Comparison of ENCODE assay signal across 1 cellular context in genomic region chr10:110378533-110379108, GRCh38.
TF ChIP-seq lines count a peak whose summit lies in the region.

No MANE protein-coding gene starts in this region.

TF ChIP-seq in K562, 482 proteins besides CTCF, POLR2A, EP300 and RAD21 (continued from another document):
- TF ChIP-seq, protein P1, sequence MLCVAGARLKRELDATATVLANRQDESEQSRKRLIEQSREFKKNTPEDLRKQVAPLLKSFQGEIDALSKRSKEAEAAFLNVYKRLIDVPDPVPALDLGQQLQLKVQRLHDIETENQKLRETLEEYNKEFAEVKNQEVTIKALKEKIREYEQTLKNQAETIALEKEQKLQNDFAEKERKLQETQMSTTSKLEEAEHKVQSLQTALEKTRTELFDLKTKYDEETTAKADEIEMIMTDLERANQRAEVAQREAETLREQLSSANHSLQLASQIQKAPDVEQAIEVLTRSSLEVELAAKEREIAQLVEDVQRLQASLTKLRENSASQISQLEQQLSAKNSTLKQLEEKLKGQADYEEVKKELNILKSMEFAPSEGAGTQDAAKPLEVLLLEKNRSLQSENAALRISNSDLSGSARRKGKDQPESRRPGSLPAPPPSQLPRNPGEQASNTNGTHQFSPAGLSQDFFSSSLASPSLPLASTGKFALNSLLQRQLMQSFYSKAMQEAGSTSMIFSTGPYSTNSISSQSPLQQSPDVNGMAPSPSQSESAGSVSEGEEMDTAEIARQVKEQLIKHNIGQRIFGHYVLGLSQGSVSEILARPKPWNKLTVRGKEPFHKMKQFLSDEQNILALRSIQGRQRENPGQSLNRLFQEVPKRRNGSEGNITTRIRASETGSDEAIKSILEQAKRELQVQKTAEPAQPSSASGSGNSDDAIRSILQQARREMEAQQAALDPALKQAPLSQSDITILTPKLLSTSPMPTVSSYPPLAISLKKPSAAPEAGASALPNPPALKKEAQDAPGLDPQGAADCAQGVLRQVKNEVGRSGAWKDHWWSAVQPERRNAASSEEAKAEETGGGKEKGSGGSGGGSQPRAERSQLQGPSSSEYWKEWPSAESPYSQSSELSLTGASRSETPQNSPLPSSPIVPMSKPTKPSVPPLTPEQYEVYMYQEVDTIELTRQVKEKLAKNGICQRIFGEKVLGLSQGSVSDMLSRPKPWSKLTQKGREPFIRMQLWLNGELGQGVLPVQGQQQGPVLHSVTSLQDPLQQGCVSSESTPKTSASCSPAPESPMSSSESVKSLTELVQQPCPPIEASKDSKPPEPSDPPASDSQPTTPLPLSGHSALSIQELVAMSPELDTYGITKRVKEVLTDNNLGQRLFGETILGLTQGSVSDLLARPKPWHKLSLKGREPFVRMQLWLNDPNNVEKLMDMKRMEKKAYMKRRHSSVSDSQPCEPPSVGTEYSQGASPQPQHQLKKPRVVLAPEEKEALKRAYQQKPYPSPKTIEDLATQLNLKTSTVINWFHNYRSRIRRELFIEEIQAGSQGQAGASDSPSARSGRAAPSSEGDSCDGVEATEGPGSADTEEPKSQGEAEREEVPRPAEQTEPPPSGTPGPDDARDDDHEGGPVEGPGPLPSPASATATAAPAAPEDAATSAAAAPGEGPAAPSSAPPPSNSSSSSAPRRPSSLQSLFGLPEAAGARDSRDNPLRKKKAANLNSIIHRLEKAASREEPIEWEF (CRISPR knock-in tag; IDR thresholded peaks at IDR 0.05): no peak
- TF ChIP-seq, protein P2, sequence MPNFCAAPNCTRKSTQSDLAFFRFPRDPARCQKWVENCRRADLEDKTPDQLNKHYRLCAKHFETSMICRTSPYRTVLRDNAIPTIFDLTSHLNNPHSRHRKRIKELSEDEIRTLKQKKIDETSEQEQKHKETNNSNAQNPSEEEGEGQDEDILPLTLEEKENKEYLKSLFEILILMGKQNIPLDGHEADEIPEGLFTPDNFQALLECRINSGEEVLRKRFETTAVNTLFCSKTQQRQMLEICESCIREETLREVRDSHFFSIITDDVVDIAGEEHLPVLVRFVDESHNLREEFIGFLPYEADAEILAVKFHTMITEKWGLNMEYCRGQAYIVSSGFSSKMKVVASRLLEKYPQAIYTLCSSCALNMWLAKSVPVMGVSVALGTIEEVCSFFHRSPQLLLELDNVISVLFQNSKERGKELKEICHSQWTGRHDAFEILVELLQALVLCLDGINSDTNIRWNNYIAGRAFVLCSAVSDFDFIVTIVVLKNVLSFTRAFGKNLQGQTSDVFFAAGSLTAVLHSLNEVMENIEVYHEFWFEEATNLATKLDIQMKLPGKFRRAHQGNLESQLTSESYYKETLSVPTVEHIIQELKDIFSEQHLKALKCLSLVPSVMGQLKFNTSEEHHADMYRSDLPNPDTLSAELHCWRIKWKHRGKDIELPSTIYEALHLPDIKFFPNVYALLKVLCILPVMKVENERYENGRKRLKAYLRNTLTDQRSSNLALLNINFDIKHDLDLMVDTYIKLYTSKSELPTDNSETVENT (CRISPR knock-in tag; IDR thresholded peaks at IDR 0.05): no peak
- no peak for TF ChIP-seq NCOA6 (IDR thresholded peaks at IDR 0.05)
- TF ChIP-seq ETV6 (IDR thresholded peaks at IDR 0.05; ENCODE audit: borderline replicate concordance in 1 of 2, low read depth in 2 of 2, low read length in 1 of 2): no peak
- no peak for TF ChIP-seq ETV6 (CRISPR knock-in tag; IDR thresholded peaks at IDR 0.05; ENCODE audit: borderline replicate concordance)
- TF ChIP-seq CHD2 (IDR thresholded peaks at IDR 0.05; ENCODE audit: low read depth, low read length): peak; percentile 77
- no peak for TF ChIP-seq GMEB1 (CRISPR knock-in tag; IDR thresholded peaks at IDR 0.05)
- TF ChIP-seq MCM2 (IDR thresholded peaks at IDR 0.05; ENCODE audit: low read depth): no peak
- TF ChIP-seq, protein P3, sequence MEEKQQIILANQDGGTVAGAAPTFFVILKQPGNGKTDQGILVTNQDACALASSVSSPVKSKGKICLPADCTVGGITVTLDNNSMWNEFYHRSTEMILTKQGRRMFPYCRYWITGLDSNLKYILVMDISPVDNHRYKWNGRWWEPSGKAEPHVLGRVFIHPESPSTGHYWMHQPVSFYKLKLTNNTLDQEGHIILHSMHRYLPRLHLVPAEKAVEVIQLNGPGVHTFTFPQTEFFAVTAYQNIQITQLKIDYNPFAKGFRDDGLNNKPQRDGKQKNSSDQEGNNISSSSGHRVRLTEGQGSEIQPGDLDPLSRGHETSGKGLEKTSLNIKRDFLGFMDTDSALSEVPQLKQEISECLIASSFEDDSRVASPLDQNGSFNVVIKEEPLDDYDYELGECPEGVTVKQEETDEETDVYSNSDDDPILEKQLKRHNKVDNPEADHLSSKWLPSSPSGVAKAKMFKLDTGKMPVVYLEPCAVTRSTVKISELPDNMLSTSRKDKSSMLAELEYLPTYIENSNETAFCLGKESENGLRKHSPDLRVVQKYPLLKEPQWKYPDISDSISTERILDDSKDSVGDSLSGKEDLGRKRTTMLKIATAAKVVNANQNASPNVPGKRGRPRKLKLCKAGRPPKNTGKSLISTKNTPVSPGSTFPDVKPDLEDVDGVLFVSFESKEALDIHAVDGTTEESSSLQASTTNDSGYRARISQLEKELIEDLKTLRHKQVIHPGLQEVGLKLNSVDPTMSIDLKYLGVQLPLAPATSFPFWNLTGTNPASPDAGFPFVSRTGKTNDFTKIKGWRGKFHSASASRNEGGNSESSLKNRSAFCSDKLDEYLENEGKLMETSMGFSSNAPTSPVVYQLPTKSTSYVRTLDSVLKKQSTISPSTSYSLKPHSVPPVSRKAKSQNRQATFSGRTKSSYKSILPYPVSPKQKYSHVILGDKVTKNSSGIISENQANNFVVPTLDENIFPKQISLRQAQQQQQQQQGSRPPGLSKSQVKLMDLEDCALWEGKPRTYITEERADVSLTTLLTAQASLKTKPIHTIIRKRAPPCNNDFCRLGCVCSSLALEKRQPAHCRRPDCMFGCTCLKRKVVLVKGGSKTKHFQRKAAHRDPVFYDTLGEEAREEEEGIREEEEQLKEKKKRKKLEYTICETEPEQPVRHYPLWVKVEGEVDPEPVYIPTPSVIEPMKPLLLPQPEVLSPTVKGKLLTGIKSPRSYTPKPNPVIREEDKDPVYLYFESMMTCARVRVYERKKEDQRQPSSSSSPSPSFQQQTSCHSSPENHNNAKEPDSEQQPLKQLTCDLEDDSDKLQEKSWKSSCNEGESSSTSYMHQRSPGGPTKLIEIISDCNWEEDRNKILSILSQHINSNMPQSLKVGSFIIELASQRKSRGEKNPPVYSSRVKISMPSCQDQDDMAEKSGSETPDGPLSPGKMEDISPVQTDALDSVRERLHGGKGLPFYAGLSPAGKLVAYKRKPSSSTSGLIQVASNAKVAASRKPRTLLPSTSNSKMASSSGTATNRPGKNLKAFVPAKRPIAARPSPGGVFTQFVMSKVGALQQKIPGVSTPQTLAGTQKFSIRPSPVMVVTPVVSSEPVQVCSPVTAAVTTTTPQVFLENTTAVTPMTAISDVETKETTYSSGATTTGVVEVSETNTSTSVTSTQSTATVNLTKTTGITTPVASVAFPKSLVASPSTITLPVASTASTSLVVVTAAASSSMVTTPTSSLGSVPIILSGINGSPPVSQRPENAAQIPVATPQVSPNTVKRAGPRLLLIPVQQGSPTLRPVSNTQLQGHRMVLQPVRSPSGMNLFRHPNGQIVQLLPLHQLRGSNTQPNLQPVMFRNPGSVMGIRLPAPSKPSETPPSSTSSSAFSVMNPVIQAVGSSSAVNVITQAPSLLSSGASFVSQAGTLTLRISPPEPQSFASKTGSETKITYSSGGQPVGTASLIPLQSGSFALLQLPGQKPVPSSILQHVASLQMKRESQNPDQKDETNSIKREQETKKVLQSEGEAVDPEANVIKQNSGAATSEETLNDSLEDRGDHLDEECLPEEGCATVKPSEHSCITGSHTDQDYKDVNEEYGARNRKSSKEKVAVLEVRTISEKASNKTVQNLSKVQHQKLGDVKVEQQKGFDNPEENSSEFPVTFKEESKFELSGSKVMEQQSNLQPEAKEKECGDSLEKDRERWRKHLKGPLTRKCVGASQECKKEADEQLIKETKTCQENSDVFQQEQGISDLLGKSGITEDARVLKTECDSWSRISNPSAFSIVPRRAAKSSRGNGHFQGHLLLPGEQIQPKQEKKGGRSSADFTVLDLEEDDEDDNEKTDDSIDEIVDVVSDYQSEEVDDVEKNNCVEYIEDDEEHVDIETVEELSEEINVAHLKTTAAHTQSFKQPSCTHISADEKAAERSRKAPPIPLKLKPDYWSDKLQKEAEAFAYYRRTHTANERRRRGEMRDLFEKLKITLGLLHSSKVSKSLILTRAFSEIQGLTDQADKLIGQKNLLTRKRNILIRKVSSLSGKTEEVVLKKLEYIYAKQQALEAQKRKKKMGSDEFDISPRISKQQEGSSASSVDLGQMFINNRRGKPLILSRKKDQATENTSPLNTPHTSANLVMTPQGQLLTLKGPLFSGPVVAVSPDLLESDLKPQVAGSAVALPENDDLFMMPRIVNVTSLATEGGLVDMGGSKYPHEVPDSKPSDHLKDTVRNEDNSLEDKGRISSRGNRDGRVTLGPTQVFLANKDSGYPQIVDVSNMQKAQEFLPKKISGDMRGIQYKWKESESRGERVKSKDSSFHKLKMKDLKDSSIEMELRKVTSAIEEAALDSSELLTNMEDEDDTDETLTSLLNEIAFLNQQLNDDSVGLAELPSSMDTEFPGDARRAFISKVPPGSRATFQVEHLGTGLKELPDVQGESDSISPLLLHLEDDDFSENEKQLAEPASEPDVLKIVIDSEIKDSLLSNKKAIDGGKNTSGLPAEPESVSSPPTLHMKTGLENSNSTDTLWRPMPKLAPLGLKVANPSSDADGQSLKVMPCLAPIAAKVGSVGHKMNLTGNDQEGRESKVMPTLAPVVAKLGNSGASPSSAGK (IDR thresholded peaks at IDR 0.05): no peak
- no peak for TF ChIP-seq POU5F1 (IDR thresholded peaks at IDR 0.05; ENCODE audit: borderline replicate concordance, low read depth, low read length, partially characterized antibody)
- TF ChIP-seq POLR2AphosphoS5 (IDR thresholded peaks at IDR 0.05; ENCODE audit: control insufficient read depth, insufficient read depth, low read depth, low read length): no peak
- TF ChIP-seq TAL1 (IDR thresholded peaks at IDR 0.05): peak; percentile 21; the same call in 1 of the 2 replicates
- no peak for TF ChIP-seq NCOA1 (IDR thresholded peaks at IDR 0.05; ENCODE audit: low read depth)
- 0 out of 4 replicates have a peak, but pooled peaks of 1 of the 2 experiments have one; percentile 11 for TF ChIP-seq KDM1A (IDR thresholded peaks at IDR 0.05)
- no peak for TF ChIP-seq CEBPG (CRISPR knock-in tag; IDR thresholded peaks at IDR 0.05)
- TF ChIP-seq CEBPG (tag; conservative IDR thresholded peaks at IDR 0.05 in 1 of 2, IDR thresholded peaks at IDR 0.05 in 1 of 2): peak in 1 of 2 experiments; percentile 84; a peak in 2 of 4 replicates
- 0 out of 2 replicates have a peak, but pooled peaks have one; percentile 14 for TF ChIP-seq NFE2 (IDR thresholded peaks at IDR 0.05; ENCODE audit: low read depth)
- no peak for TF ChIP-seq RBM34 (IDR thresholded peaks at IDR 0.05; ENCODE audit: borderline replicate concordance, insufficient read depth, low read length)
- TF ChIP-seq POLR2H (tag; IDR thresholded peaks at IDR 0.05; ENCODE audit: low read depth): peak; percentile 96
- TF ChIP-seq RBM15 (IDR thresholded peaks at IDR 0.05; ENCODE audit: insufficient read depth, low read length): no peak
- peak; percentile 65 for TF ChIP-seq KLF1 (tag; IDR thresholded peaks at IDR 0.05)
- TF ChIP-seq ZNF77 (CRISPR knock-in tag; IDR thresholded peaks at IDR 0.05): no peak
